Comparison of ENCODE assay signal across 2 cellular contexts in genomic region chr20:37316775-37317170, GRCh38.
TF ChIP-seq lines count a peak whose summit lies in the region.

No MANE protein-coding gene starts in this region.

TF ChIP-seq in endothelial cell of umbilical vein, 7 proteins besides CTCF, POLR2A, EP300 and RAD21 (continued from another document):
- no peak for TF ChIP-seq GATA2 (IDR thresholded peaks at IDR 0.05; ENCODE audit: insufficient read depth, insufficient read length, low read depth, low read length)
- TF ChIP-seq FOS (IDR thresholded peaks at IDR 0.05; ENCODE audit: borderline replicate concordance, insufficient read depth, low read length), result no peak
- no peak for TF ChIP-seq JUN (IDR thresholded peaks at IDR 0.05; ENCODE audit: borderline replicate concordance, insufficient read depth, insufficient read length, low read depth)
- TF ChIP-seq POLR2AphosphoS5 (IDR thresholded peaks at IDR 0.05; ENCODE audit: insufficient read depth, low read depth, low read length), result no peak
- TF ChIP-seq MYC (IDR thresholded peaks at IDR 0.05; ENCODE audit: low read depth, low read length), result no peak
- TF ChIP-seq EZH2 (IDR thresholded peaks at IDR 0.05; ENCODE audit: borderline replicate concordance, low read depth, low read length, severe bottlenecking), result no peak

TF ChIP-seq in SK-N-SH treated with all-trans-retinoic acid at 6 μM for 48 hours, 23 proteins besides CTCF, POLR2A, EP300 and RAD21 (continued from another document):
- TF ChIP-seq PPARA (CRISPR knock-in tag; IDR thresholded peaks at IDR 0.05; ENCODE audit: borderline replicate concordance) (no peak), ZC3H10 (CRISPR knock-in tag; IDR thresholded peaks at IDR 0.05) (no peak), SNAI2 (CRISPR knock-in tag; IDR thresholded peaks at IDR 0.05) (no peak)
- TF ChIP-seq, protein P1, sequence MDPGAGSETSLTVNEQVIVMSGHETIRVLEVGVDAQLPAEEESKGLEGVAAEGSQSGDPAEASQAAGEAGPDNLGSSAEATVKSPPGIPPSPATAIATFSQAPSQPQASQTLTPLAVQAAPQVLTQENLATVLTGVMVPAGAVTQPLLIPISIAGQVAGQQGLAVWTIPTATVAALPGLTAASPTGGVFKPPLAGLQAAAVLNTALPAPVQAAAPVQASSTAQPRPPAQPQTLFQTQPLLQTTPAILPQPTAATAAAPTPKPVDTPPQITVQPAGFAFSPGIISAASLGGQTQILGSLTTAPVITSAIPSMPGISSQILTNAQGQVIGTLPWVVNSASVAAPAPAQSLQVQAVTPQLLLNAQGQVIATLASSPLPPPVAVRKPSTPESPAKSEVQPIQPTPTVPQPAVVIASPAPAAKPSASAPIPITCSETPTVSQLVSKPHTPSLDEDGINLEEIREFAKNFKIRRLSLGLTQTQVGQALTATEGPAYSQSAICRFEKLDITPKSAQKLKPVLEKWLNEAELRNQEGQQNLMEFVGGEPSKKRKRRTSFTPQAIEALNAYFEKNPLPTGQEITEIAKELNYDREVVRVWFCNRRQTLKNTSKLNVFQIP (CRISPR knock-in tag; IDR thresholded peaks at IDR 0.05; ENCODE audit: borderline replicate concordance, low read depth), result no peak
TF ChIP-seq in SK-N-SH treated with all-trans-retinoic acid at 6 μM for 48 hours: peak in this region for 0.
